ENCODE assay signal across 26 cellular contexts in genomic region chr21:17548262-17548661, GRCh38. TPM values are rescaled to one million over a fixed set of nuclear protein-coding genes. Genes with fewer than 3 reads are reported as not detected.
A peak's percentile ranks its signal among the peaks of the same experiment; 100 is the strongest.
DNase-seq lines count a peak whose midpoint lies in the region; ATAC-seq, FAIRE-seq and TF ChIP-seq lines count a peak whose summit lies in the region.
"Had no signal": no experiment of that assay in that cellular context is flagged by ENCODE, and none has a peak within 500 bp of the region (broad histone marks: within the 10 kb centered on the region; RNA-seq: fewer than 3 reads in every experiment).

No MANE protein-coding gene starts in this region.

- peaks cover 15 to 20% of the 10 kb centered on the region in 2 experiments for H3K4me1 Mint-ChIP-seq in H9
- no peaks in the 10 kb centered on the region for H3K4me1 Mint-ChIP-seq in stimulated activated naive B cell treated with anti-CD40 and anti-IgM and Interleukin-4, amounts not matched to agents 10 μg/mL and 1 μg/mL and 100 μg/mL, for 72 hours
- H3K4me1 Mint-ChIP-seq: activated CD8-positive, alpha-beta memory T cell treated with anti-CD3 and anti-CD28 coated beads, Interleukin-2, amount 10 ng/mL, durations not matched to agents 7 days and 5 days had no signal

- H3K9me3 ChIP-seq in H9 (ENCODE audit: control insufficient read depth, low read depth, low read length): no peaks in the 10 kb centered on the region
- H3K9me3 ChIP-seq in heart right ventricle: no peaks in the 10 kb centered on the region
- H3K9me3 ChIP-seq: breast epithelium, right lobe of liver, suprapubic skin had no signal

- H4K5ac ChIP-seq in H9 (ENCODE audit: insufficient read length, low read depth, low read length): peak overlapping the region; percentile 38

- H3K56ac ChIP-seq in H9 (ENCODE audit: insufficient read length, low read depth, low read length): no peak overlapping the region

- no peaks in the 10 kb centered on the region for H3K27me3 Mint-ChIP-seq in H9 (ENCODE audit: low read depth)
- peaks cover 3 to 12% of the 10 kb centered on the region in 2 donors for H3K27me3 Mint-ChIP-seq in stimulated activated naive B cell treated with anti-CD40 and anti-IgM and Interleukin-4, amounts not matched to agents 10 μg/mL and 1 μg/mL and 100 μg/mL, for 72 hours
- H3K27me3 Mint-ChIP-seq: activated CD8-positive, alpha-beta memory T cell treated with anti-CD3 and anti-CD28 coated beads, Interleukin-2, amount 10 ng/mL, durations not matched to agents 7 days and 5 days had no signal

- H2BK20ac ChIP-seq in H9 (ENCODE audit: low read depth, low read length, poor library complexity, severe bottlenecking): no peak overlapping the region

- no peak overlapping the region for H3K9ac ChIP-seq in H9 (ENCODE audit: extremely low read depth, insufficient read length, low read length)

- DNase-seq in H9 (no peak), bronchial epithelial cell (ENCODE audit: low read depth) (no peak), heart right ventricle (no peak), SHP77 (lab: John Stamatoyannopoulos, UW) (no peak), frontal cortex (ENCODE audit: low spot score in 2 of 2) (no peak), medulla oblongata (ENCODE audit: extremely low spot score) (no peak)
- no peak for DNase-seq in stimulated activated naive B cell treated with anti-CD40 and anti-IgM and Interleukin-4, amounts not matched to agents 10 μg/mL and 1 μg/mL and 100 μg/mL, for 72 hours
- DNase-seq: activated CD8-positive, alpha-beta memory T cell treated with anti-CD3 and anti-CD28 coated beads, Interleukin-2, amount 10 ng/mL, durations not matched to agents 7 days and 5 days; activated naive CD4-positive, alpha-beta T cell treated with anti-CD3 and anti-CD28 coated beads, Interleukin-2, amount 50 U/mL, for 16 hours; amygdala; C1 segment of cervical spinal cord; COR-L47; DND-41; endodermal cell; KG1; kidney; NCI-H1436 treated with DMSO at 0.1 percent for 48 hours; NCI-H2107; NCI-H446 treated with DMSO at 0.1 percent for 48 hours; right lobe of liver; stimulated activated CD4-positive, alpha-beta T cell treated with anti-CD3 and anti-CD28 coated beads, Interleukin-12 subunit alpha, Interleukin-12 subunit beta, amount 100 ng/mL, for 4 hours; stimulated activated CD4-positive, alpha-beta T cell treated with anti-CD3 and anti-CD28 coated beads, Interleukin-4, amount 100 ng/mL, for 1 hour had no signal

- no peak overlapping the region for H2BK5ac ChIP-seq in H9 (ENCODE audit: insufficient read length, low read length)

- no peak overlapping the region for H2BK12ac ChIP-seq in H9 (ENCODE audit: insufficient read length, low read depth, low read length)

- no peak overlapping the region for H2BK15ac ChIP-seq in H9 (ENCODE audit: low read depth, low read length)

- H3K79me1 ChIP-seq in H9 (ENCODE audit: insufficient read depth, low read depth, low read length, poor library complexity, severe bottlenecking): peaks cover 17% of the 10 kb centered on the region

- H3K36me3 Mint-ChIP-seq in H9 (ENCODE audit: insufficient read depth in 1 of 3, low read depth in 3 of 3): peaks cover 41 to 62% (median 59%) of the 10 kb centered on the region in 3 experiments
- H3K36me3 Mint-ChIP-seq in stimulated activated naive B cell treated with anti-CD40 and anti-IgM and Interleukin-4, amounts not matched to agents 10 μg/mL and 1 μg/mL and 100 μg/mL, for 72 hours: no peaks in the 10 kb centered on the region
- H3K36me3 Mint-ChIP-seq: activated CD8-positive, alpha-beta memory T cell treated with anti-CD3 and anti-CD28 coated beads, Interleukin-2, amount 10 ng/mL, durations not matched to agents 7 days and 5 days had no signal

- no peaks in the 10 kb centered on the region for H3K9me3 Mint-ChIP-seq in H9
- no peaks in the 10 kb centered on the region for H3K9me3 Mint-ChIP-seq in stimulated activated naive B cell treated with anti-CD40 and anti-IgM and Interleukin-4, amounts not matched to agents 10 μg/mL and 1 μg/mL and 100 μg/mL, for 72 hours
- H3K9me3 Mint-ChIP-seq: endodermal cell; T-helper 2 cell treated with Interferon-gamma antibody and Interleukin-4, amounts not matched to agents 5 μg/mL and 100 μg/mL, for 36 hours had no signal

- H3T11ph ChIP-seq in H9 (ENCODE audit: low read length): no peak overlapping the region

- H4K8ac ChIP-seq in H9 (replicated peaks; ENCODE audit: insufficient read length, low read depth, low read length): no peak overlapping the region

- no peak overlapping the region for H3K14ac ChIP-seq in H9 (ENCODE audit: insufficient read depth, low read length)

- peak overlapping the region; percentile 73 to 83 (median 77); a peak in 5 of 7 replicates for H3K27ac Mint-ChIP-seq in H9
- H3K27ac Mint-ChIP-seq in stimulated activated naive B cell treated with anti-CD40 and anti-IgM and Interleukin-4, amounts not matched to agents 10 μg/mL and 1 μg/mL and 100 μg/mL, for 72 hours: peak overlapping the region; percentile 20
- H3K27ac Mint-ChIP-seq: activated CD8-positive, alpha-beta memory T cell treated with anti-CD3 and anti-CD28 coated beads, Interleukin-2, amount 10 ng/mL, durations not matched to agents 7 days and 5 days; endodermal cell; T-helper 2 cell treated with Interferon-gamma antibody and Interleukin-4, amounts not matched to agents 5 μg/mL and 100 μg/mL, for 36 hours had no signal

- peak; percentile 25 to 93 (median 76) for ATAC-seq in heart right ventricle
- no peak for ATAC-seq in stimulated activated naive B cell treated with anti-CD40 and anti-IgM and Interleukin-4, amounts not matched to agents 10 μg/mL and 1 μg/mL and 100 μg/mL, for 72 hours (replicated peaks)
- ATAC-seq: activated CD8-positive, alpha-beta memory T cell treated with anti-CD3 and anti-CD28 coated beads, Interleukin-2, amount 10 ng/mL, durations not matched to agents 7 days and 5 days had no signal

- peaks cover 15% of the 10 kb centered on the region for H3K79me2 ChIP-seq in H9 (ENCODE audit: insufficient read depth, low read length)

- no peaks in the 10 kb centered on the region for H3K23me2 ChIP-seq in H9 (ENCODE audit: insufficient read length, low read depth, low read length, poor library complexity, severe bottlenecking)

- no peak overlapping the region for H2AFZ ChIP-seq in H9 (ENCODE audit: low read length)

- TF ChIP-seq CTCF in H9 (conservative IDR thresholded peaks at IDR 0.05): no peak
- TF ChIP-seq CTCF in bronchial epithelial cell (IDR thresholded peaks at IDR 0.05; ENCODE audit: insufficient read depth, low read length, severe bottlenecking): no peak
- TF ChIP-seq CTCF in heart right ventricle (IDR thresholded peaks at IDR 0.05): peak in 1 of 9 donors; percentile 10

- H3K4ac ChIP-seq in H9 (ENCODE audit: low read depth, low read length): no peak overlapping the region

- H2AK5ac ChIP-seq in H9 (ENCODE audit: insufficient read length, low read length): no peak overlapping the region

- no peaks in the 10 kb centered on the region for H3K27me3 ChIP-seq in H9 (ENCODE audit: insufficient read depth, low read length)
- H3K27me3 ChIP-seq in bronchial epithelial cell (ENCODE audit: control insufficient read depth, insufficient read depth, low read length): no peaks in the 10 kb centered on the region
- no peaks in the 10 kb centered on the region for H3K27me3 ChIP-seq in heart right ventricle
- H3K27me3 ChIP-seq: breast epithelium, right lobe of liver, suprapubic skin had no signal

- H3K4me1 ChIP-seq in H9 (ENCODE audit: insufficient read depth, low read length): peaks cover 3% of the 10 kb centered on the region; the same call in 1 of the 2 replicates
- H3K4me1 ChIP-seq in heart right ventricle: peaks cover 0 to 18% (median 0%) of the 10 kb centered on the region in 9 donors
- H3K4me1 ChIP-seq: breast epithelium had no signal

- H3K4me3 Mint-ChIP-seq in H9: no peak overlapping the region
- H3K4me3 Mint-ChIP-seq in stimulated activated naive B cell treated with anti-CD40 and anti-IgM and Interleukin-4, amounts not matched to agents 10 μg/mL and 1 μg/mL and 100 μg/mL, for 72 hours: no peak overlapping the region
- H3K4me3 Mint-ChIP-seq: activated CD8-positive, alpha-beta memory T cell treated with anti-CD3 and anti-CD28 coated beads, Interleukin-2, amount 10 ng/mL, durations not matched to agents 7 days and 5 days; endodermal cell; T-helper 2 cell treated with Interferon-gamma antibody and Interleukin-4, amounts not matched to agents 5 μg/mL and 100 μg/mL, for 36 hours had no signal

- no CpG with 5 or more reads among the region's 7 CpGs for WGBS in H9 (ENCODE audit: extremely low coverage, insufficient read length, low lambda C conversion rate)
- 37 to 54% methylated on average over 7 of the region's 7 CpGs for WGBS in heart right ventricle, 2 donors

- H3K27ac ChIP-seq in H9 (ENCODE audit: insufficient read length, low read depth, low read length) (no peak overlapping the region), heart right ventricle (peak overlapping the region in 2 of 10 donors; percentile 20 to 23)
- H3K27ac ChIP-seq: breast epithelium, coronary artery, right lobe of liver, suprapubic skin had no signal

- H3K23ac ChIP-seq in H9 (ENCODE audit: insufficient read length, low read depth, low read length): no peak overlapping the region

- H4K20me1 ChIP-seq in H9 (ENCODE audit: control insufficient read depth, insufficient read depth, insufficient read length): no peaks in the 10 kb centered on the region

- H3K36me3 ChIP-seq in bronchial epithelial cell (ENCODE audit: control insufficient read depth, insufficient read depth, low read length) (peaks cover 4% of the 10 kb centered on the region), heart right ventricle (no peaks in the 10 kb centered on the region)
- H3K36me3 ChIP-seq: breast epithelium, suprapubic skin had no signal

- FAIRE-seq in bronchial epithelial cell (lab: Jason Lieb, UNC) (peak; percentile 13), frontal cortex (lab: Jason Lieb, UNC) (no peak)

- no peak overlapping the region for H3K4me2 ChIP-seq in H9 (ENCODE audit: insufficient read depth, insufficient read length, low read length)

- H3K18ac ChIP-seq in H9 (ENCODE audit: insufficient read length, low read depth, low read length): no peak overlapping the region

- H4K91ac ChIP-seq in H9 (ENCODE audit: insufficient read length, low read depth, low read length): no peak overlapping the region

- no peak overlapping the region for H3K4me3 ChIP-seq in bronchial epithelial cell (ENCODE audit: low read depth, low read length)
- H3K4me3 ChIP-seq in heart right ventricle: no peak overlapping the region
- H3K4me3 ChIP-seq: breast epithelium, coronary artery, right lobe of liver, suprapubic skin had no signal

- intact Hi-C loops in heart right ventricle (cut with DNase I): loop anchor here in 2 of 10 donors (5.0 kb wide), 1 partner anchor 36 kb away; the partner anchor contains the start of gene CXADR (in 2 of the 2)

- H2BK120ac ChIP-seq in H9 (ENCODE audit: low read depth, low read length, poor library complexity, severe bottlenecking): no peak overlapping the region

RNA-seq across cellular contexts. Expression of gene CXADR, which starts 35.4 kb away (rescaled TPM):
- total RNA-seq in H9 (2021) (150 and 152 TPM in 2 replicates), bronchial epithelial cell (27.9 and 43.5 TPM in 2 replicates), heart right ventricle (10 to 100 TPM; 16.7 to 42.1 (median 28.5) TPM), frontal cortex (405 TPM)
- polyA plus RNA-seq in heart right ventricle: 1 to 10 TPM; 6.4 to 9.2 TPM

Comparison
In these comparisons a context has a peak if more than half of its experiments do, and no peak if none do; other contexts are left out.
1. ATAC-seq: peak in heart right ventricle (8 of 8); none in stimulated activated naive B cell treated with anti-CD40 and anti-IgM and Interleukin-4, amounts not matched to agents 10 μg/mL and 1 μg/mL and 100 μg/mL, for 72 hours (0 of 2).